In genomic region chr6:7628479-7628878, GRCh38 we compare ENCODE assay signal across 15 cellular contexts.
"Had no signal": no experiment of that assay in that cellular context is flagged by ENCODE, and none has a peak within 500 bp of the region (broad histone marks: within the 10 kb centered on the region; RNA-seq: fewer than 3 reads in every experiment).

No MANE protein-coding gene starts in this region.

- DNase-seq: activated CD4-positive, alpha-beta T cell treated with anti-CD3 and anti-CD28 coated beads, Interleukin-2, amount 50 U/mL, for 1 hour; activated CD4-positive, CD25-positive, alpha-beta regulatory T cell; activated naive CD4-positive, alpha-beta T cell treated with anti-CD3 and anti-CD28 coated beads for 36 hours; activated T-cell treated with anti-CD3 and anti-CD28 coated beads for 4 hours; effector memory CD8-positive, alpha-beta T cell; head of caudate nucleus; islet precursor cell; left ventricle myocardium inferior; mesendoderm; pancreas; retina; tibial artery; uterus had no signal

- ATAC-seq: activated T-helper 17 cell treated with anti-CD3 and anti-CD28 coated beads, Interleukin-2, amount 50 U/mL, for 72 hours; effector memory CD8-positive, alpha-beta T cell had no signal

- H3K9me3 ChIP-seq: left ventricle myocardium inferior, pancreas, tibial artery, uterus had no signal

- H3K36me3 ChIP-seq: left ventricle myocardium inferior, pancreas, tibial artery, uterus had no signal

- H3K27me3 ChIP-seq: pancreas, uterus had no signal

- H3K4me3 ChIP-seq: left ventricle myocardium inferior, pancreas, smooth muscle cell, tibial artery, uterus had no signal
